ENCODE assay signal across 8 cellular contexts in genomic region chr6:33297406-33297955, GRCh38. TPM values are rescaled to one million over a fixed set of nuclear protein-coding genes. Genes with fewer than 3 reads are reported as not detected.
DNase-seq lines count a peak whose midpoint lies in the region; ATAC-seq and TF ChIP-seq lines count a peak whose summit lies in the region.

No MANE protein-coding gene starts in this region.

- H3K27ac ChIP-seq in SU-DHL-6 (ENCODE audit: low read depth, low read length) (peak overlapping the region; percentile 42), fibroblast of lung (ENCODE audit: insufficient read depth, low read length) (peak overlapping the region; percentile 48), osteoblast (ENCODE audit: low read depth, low read length) (peak overlapping the region; percentile 48)

- H3K4me2 ChIP-seq in SU-DHL-6 (ENCODE audit: low read depth, low read length, poor library complexity, severe bottlenecking) (peak overlapping the region; percentile 90), fibroblast of lung (ENCODE audit: extremely low read depth, insufficient read depth, low read length) (peak overlapping the region; percentile 44), osteoblast (ENCODE audit: insufficient read depth, low read length) (peak overlapping the region; percentile 85)

- H3K4me1 ChIP-seq in fibroblast of lung (ENCODE audit: control insufficient read depth, extremely low read depth, insufficient read depth, low read length) (peaks cover 2% of the 10 kb centered on the region), osteoblast (ENCODE audit: insufficient read depth, low read length) (no peaks in the 10 kb centered on the region)

- H3K27me3 ChIP-seq in SU-DHL-6 (ENCODE audit: low read length): no peaks in the 10 kb centered on the region
- H3K27me3 ChIP-seq in fibroblast of lung (ENCODE audit: control insufficient read depth, insufficient read depth, low read length): no peaks in the 10 kb centered on the region
- H3K27me3 ChIP-seq in osteoblast (ENCODE audit: insufficient read depth, low read length): no peaks in the 10 kb centered on the region

- TF ChIP-seq CTCF in SU-DHL-6 (IDR thresholded peaks at IDR 0.05; ENCODE audit: insufficient read depth, low read length, poor library complexity, severe bottlenecking) (no peak), fibroblast of lung (conservative IDR thresholded peaks at IDR 0.05 in 1 of 2, IDR thresholded peaks at IDR 0.05 in 1 of 2; ENCODE audit: low read depth in 1 of 2, low read length in 2 of 2) (no peak), osteoblast (IDR thresholded peaks at IDR 0.05; ENCODE audit: extremely low read depth, low read depth, low read length) (no peak)

- DNase-seq in SIG-M5 treated with dmso at 0.1 percent for 504 hours (lab: John Stamatoyannopoulos, UW; ENCODE audit: unreplicated experiment) (peak; percentile 49), SIG-M5 (lab: John Stamatoyannopoulos, UW) (no peak), fibroblast of lung (ENCODE audit: low read depth in 2 of 2) (no peak), osteoblast (ENCODE audit: insufficient read length, low spot score, missing footprints) (peak; percentile 81), DMS153 (lab: John Stamatoyannopoulos, UW) (no peak)

- peaks cover 26% of the 10 kb centered on the region for H3F3A ChIP-seq in SU-DHL-6 (ENCODE audit: insufficient read depth)

- H3K9me3 ChIP-seq in SU-DHL-6 (ENCODE audit: insufficient read depth, low read length): no peaks in the 10 kb centered on the region
- no peaks in the 10 kb centered on the region for H3K9me3 ChIP-seq in fibroblast of lung (ENCODE audit: control insufficient read depth, insufficient read depth, low read depth, low read length)
- H3K9me3 ChIP-seq in osteoblast (ENCODE audit: low read depth, low read length): no peaks in the 10 kb centered on the region

- ATAC-seq in HG03442 (IDR thresholded peaks at IDR 0.05; ENCODE audit: unreplicated experiment) (no peak), GM18519 (IDR thresholded peaks at IDR 0.05; ENCODE audit: low FRiP score, unreplicated experiment) (no peak)

- no peaks in the 10 kb centered on the region for H3K9me2 ChIP-seq in SU-DHL-6 (replicated peaks; ENCODE audit: insufficient read depth, low read length)

- peak overlapping the region; percentile 36 for H3K4me3 ChIP-seq in SU-DHL-6 (ENCODE audit: insufficient read depth, low read length, poor library complexity, severe bottlenecking)
- H3K4me3 ChIP-seq in fibroblast of lung (replicated peaks in 1 of 4; ENCODE audit: control extremely low read depth in 1 of 4, insufficient read depth in 1 of 4, low read depth in 3 of 4, low read length in 4 of 4): peak overlapping the region; percentile 24 to 81 (median 54)
- peak overlapping the region; percentile 84 for H3K4me3 ChIP-seq in osteoblast (ENCODE audit: insufficient read depth, low read length)

- H3K79me2 ChIP-seq in SU-DHL-6 (ENCODE audit: insufficient read depth, low read length): peaks cover 20% of the 10 kb centered on the region
- peaks cover 3% of the 10 kb centered on the region for H3K79me2 ChIP-seq in fibroblast of lung (ENCODE audit: control insufficient read depth, insufficient read depth, low read length)
- H3K79me2 ChIP-seq in osteoblast (ENCODE audit: insufficient read depth, low read length): peaks cover 16% of the 10 kb centered on the region

- peak overlapping the region; percentile 96; the same call in 1 of the 2 replicates for H3K9ac ChIP-seq in SU-DHL-6 (ENCODE audit: low read length)
- peak overlapping the region; percentile 65 for H3K9ac ChIP-seq in fibroblast of lung (ENCODE audit: insufficient read depth, low read length)

- H3K36me3 ChIP-seq in SU-DHL-6 (ENCODE audit: low read length): no peaks in the 10 kb centered on the region
- H3K36me3 ChIP-seq in fibroblast of lung (ENCODE audit: control insufficient read depth, insufficient read depth, low read length): peaks cover 8% of the 10 kb centered on the region
- peaks cover 24% of the 10 kb centered on the region for H3K36me3 ChIP-seq in osteoblast (ENCODE audit: insufficient read depth, low read length)

- H4K20me1 ChIP-seq in SU-DHL-6 (ENCODE audit: low read depth, low read length) (no peaks in the 10 kb centered on the region), fibroblast of lung (ENCODE audit: control insufficient read depth, extremely low read depth, insufficient read depth, low read length) (no peaks in the 10 kb centered on the region), osteoblast (ENCODE audit: insufficient read depth, low read length) (peaks cover 3% of the 10 kb centered on the region)

- H2AFZ ChIP-seq in SU-DHL-6 (ENCODE audit: low read depth, low read length, severe bottlenecking) (no peak overlapping the region), fibroblast of lung (ENCODE audit: low read length) (no peak overlapping the region), osteoblast (ENCODE audit: low read length) (peak overlapping the region; percentile 62)

RNA-seq across cellular contexts. Expression of gene RGL2, which starts 1.3 kb away (rescaled TPM):
- total RNA-seq in fibroblast of lung (22.1 and 22.8 TPM in 2 replicates), osteoblast (33.9 and 35.5 TPM in 2 replicates)
- 17.4 and 20.5 TPM in 2 replicates for polyA plus RNA-seq in fibroblast of lung
- 20.2 and 26.1 TPM in 2 replicates for polyA plus RNA-seq in fibroblast of lung (2012)
- 54.9 and 57.4 TPM in 2 replicates for polyA minus RNA-seq in fibroblast of lung (ENCODE audit: low replicate concordance)

RNA-seq across cellular contexts. Expression of gene PFDN6, which starts 8.1 kb away (rescaled TPM):
- total RNA-seq in fibroblast of lung: 39.8 and 43.1 TPM in 2 replicates
- polyA plus RNA-seq in fibroblast of lung: 46.7 and 50.5 TPM in 2 replicates
- 88.3 and 89.0 TPM in 2 replicates for polyA plus RNA-seq in fibroblast of lung (2012)
- polyA minus RNA-seq in fibroblast of lung (ENCODE audit: low replicate concordance): 0.71 and 5.1 TPM in 2 replicates
- 14.1 and 15.9 TPM in 2 replicates for total RNA-seq in osteoblast

RNA-seq across cellular contexts. Expression of gene WDR46, which starts 8.4 kb away (rescaled TPM):
- total RNA-seq in fibroblast of lung: 55.2 and 67.3 TPM in 2 replicates
- 31.1 and 45.0 TPM in 2 replicates for polyA plus RNA-seq in fibroblast of lung
- 42.9 and 62.3 TPM in 2 replicates for polyA plus RNA-seq in fibroblast of lung (2012)
- polyA minus RNA-seq in fibroblast of lung (ENCODE audit: low replicate concordance): 37.5 and 130 TPM in 2 replicates
- total RNA-seq in osteoblast: 85.7 and 86.9 TPM in 2 replicates

RNA-seq across cellular contexts. Expression of gene TAPBP, which starts 16.4 kb away (rescaled TPM):
- total RNA-seq in fibroblast of lung (38.8 and 56.0 TPM in 2 replicates), osteoblast (90.2 and 92.6 TPM in 2 replicates)
- polyA plus RNA-seq in fibroblast of lung: 50.3 and 55.4 TPM in 2 replicates
- polyA plus RNA-seq in fibroblast of lung (2012): 62.8 and 67.0 TPM in 2 replicates
- 94.8 and 117 TPM in 2 replicates for polyA minus RNA-seq in fibroblast of lung (ENCODE audit: low replicate concordance)

RNA-seq across cellular contexts. Expression of gene ZBTB22, which starts 20.1 kb away (rescaled TPM):
- total RNA-seq in fibroblast of lung (23.6 and 31.2 TPM in 2 replicates), osteoblast (18.6 and 19.5 TPM in 2 replicates)
- 8.0 and 8.9 TPM in 2 replicates for polyA plus RNA-seq in fibroblast of lung
- polyA plus RNA-seq in fibroblast of lung (2012): 12.0 and 14.8 TPM in 2 replicates
- polyA minus RNA-seq in fibroblast of lung (ENCODE audit: low replicate concordance): 23.1 and 32.8 TPM in 2 replicates

Comparison
In these comparisons a context has a peak if more than half of its experiments do, and no peak if none do; other contexts are left out.
1. DNase-seq: peak in SIG-M5 treated with dmso at 0.1 percent for 504 hours (single experiment) and osteoblast (single experiment); none in SIG-M5 (single experiment), fibroblast of lung (0 of 2) and DMS153 (single experiment).
2. Peak in every context shown above with its lines, with median percentiles within 50 percentile points of each other: H3K27ac ChIP-seq, H3K4me2 ChIP-seq and H3K4me3 ChIP-seq.